Comparison of ENCODE assay signal across 1 cellular context in the genomic region with DNA sequence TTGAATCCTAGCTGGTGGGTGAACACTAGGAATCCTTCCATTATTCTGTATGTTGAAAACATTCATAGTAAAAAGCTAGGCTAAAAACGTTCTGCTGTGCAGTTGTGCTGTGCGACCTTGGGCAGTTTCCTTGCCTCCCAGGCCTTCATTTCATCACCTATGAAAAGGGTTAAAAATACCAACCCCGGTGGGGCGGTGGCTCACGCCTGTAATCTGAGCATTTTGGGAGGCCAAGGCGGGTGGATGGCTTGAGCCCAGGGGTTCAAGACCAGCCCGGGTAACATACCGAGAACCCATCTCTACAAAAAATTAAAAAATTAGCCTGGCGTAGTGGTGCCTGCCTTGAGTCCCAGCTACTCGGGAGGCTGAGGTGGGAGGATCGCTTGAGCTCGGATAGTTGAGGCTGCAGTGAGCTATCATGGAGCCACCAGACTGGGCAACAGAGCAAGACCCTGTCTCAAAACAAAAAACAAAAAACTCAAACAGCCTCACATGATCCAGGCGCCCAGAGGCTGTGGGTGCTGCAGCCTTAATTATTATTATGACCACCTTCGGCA.
A peak's percentile ranks its signal among the peaks of the same experiment; 100 is the strongest.
TF ChIP-seq lines count a peak whose summit lies in the region.

No MANE protein-coding gene starts in this region.

TF ChIP-seq in H1, 55 proteins besides CTCF, POLR2A, EP300 and RAD21:
- TF ChIP-seq KDM1A (IDR thresholded peaks at IDR 0.05; ENCODE audit: borderline replicate concordance, low read length) (peak; percentile 92), SP1 (IDR thresholded peaks at IDR 0.05; ENCODE audit: low read depth, low read length) (no peak), CHD1 (IDR thresholded peaks at IDR 0.05; ENCODE audit: low read depth, low read length) (no peak)
